Comparison of ENCODE assay signal across 23 cellular contexts in the genomic region with DNA sequence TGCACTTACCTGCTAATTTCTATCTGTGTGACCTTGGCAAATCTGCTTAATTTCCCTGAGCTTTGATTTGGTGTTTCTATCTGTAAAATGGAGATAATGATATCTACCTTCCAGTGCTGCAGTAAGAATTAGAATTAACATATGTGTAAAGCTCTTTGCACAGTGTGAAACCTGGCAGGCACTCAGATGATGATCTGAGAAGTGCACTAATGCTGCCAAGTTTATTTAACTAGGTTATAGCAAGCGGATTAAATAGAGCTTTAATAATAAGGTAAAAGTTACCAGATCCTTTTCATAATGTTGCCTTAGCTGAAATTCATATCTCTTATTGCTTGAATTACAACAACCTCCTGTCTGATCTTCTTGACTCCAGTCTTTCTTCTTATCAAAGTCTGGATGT.
DNase-seq lines count a peak whose midpoint lies in the region; ATAC-seq and TF ChIP-seq lines count a peak whose summit lies in the region.
"Had no signal": no experiment of that assay in that cellular context is flagged by ENCODE, and none has a peak within 500 bp of the region (broad histone marks: within the 10 kb centered on the region; RNA-seq: fewer than 3 reads in every experiment).

No MANE protein-coding gene starts in this region.

- no peak for TF ChIP-seq EP300 in stomach (IDR thresholded peaks at IDR 0.05)

- H3K9me3 ChIP-seq in stomach: no peaks in the 10 kb centered on the region
- H3K9me3 ChIP-seq: BLaER1 had no signal

- intact Hi-C loops in stomach (cut with DNase I; ENCODE audit: low total_unique reads): no loop called here

- H3K4me1 ChIP-seq in stomach: no peaks in the 10 kb centered on the region

- WGBS in stomach, 5 donors: 66 to 87% (median 81%) methylated on average over 1 of the region's 1 CpG

- TF ChIP-seq CTCF in stomach (IDR thresholded peaks at IDR 0.05): no peak

- H3K36me3 ChIP-seq in stomach: no peaks in the 10 kb centered on the region
- H3K36me3 ChIP-seq: BLaER1 had no signal

- H3K4me3 ChIP-seq in stomach: no peak overlapping the region
- H3K4me3 ChIP-seq: BLaER1 had no signal

- no peak for TF ChIP-seq POLR2A in stomach (IDR thresholded peaks at IDR 0.05)

- no peak overlapping the region for H3K27ac ChIP-seq in stomach
- H3K27ac ChIP-seq: BLaER1 had no signal

- ATAC-seq in HG03378 (IDR thresholded peaks at IDR 0.05; ENCODE audit: unreplicated experiment): no peak
- ATAC-seq: T-cell had no signal

- DNase-seq in NCI-H1092 treated with DMSO at 0.1 percent for 48 hours (lab: John Stamatoyannopoulos, UW) (peak; percentile 16), NCI-H1092 (lab: John Stamatoyannopoulos, UW) (no peak), NCI-H82 treated with DMSO at 0.1 percent for 48 hours (lab: John Stamatoyannopoulos, UW; ENCODE audit: unreplicated experiment) (peak; percentile 5), cerebellum (ENCODE audit: low spot score) (peak; percentile 65), stomach (no peak), kidney glomerular epithelial cell (lab: John Stamatoyannopoulos, UW) (no peak), SIG-M5 treated with dmso at 0.1 percent for 504 hours (lab: John Stamatoyannopoulos, UW; ENCODE audit: unreplicated experiment) (no peak)
- DNase-seq: 8988T; CD4-positive, CD25-positive, alpha-beta regulatory T cell; COR-L47; DMS79; KBM-7; MV-4-11; NCI-H2081 treated with DMSO at 0.1 percent for 48 hours; NCI-H2171; NCI-H226; NCI-H510A treated with DMSO at 0.1 percent for 48 hours; NCI-H748 treated with DMSO at 0.1 percent for 48 hours; Right ventricle myocardium superior; RPMI8226; T-cell had no signal

- no peaks in the 10 kb centered on the region for H3K27me3 ChIP-seq in stomach
- H3K27me3 ChIP-seq: BLaER1 had no signal

Comparison
In these comparisons a context has a peak if more than half of its experiments do, and no peak if none do; other contexts are left out.
1. DNase-seq: peak in NCI-H1092 treated with DMSO at 0.1 percent for 48 hours (single experiment), NCI-H82 treated with DMSO at 0.1 percent for 48 hours (single experiment) and cerebellum (single experiment); none in NCI-H1092 (single experiment), stomach (single experiment), kidney glomerular epithelial cell (single experiment) and SIG-M5 treated with dmso at 0.1 percent for 504 hours (single experiment).